Comparison of ENCODE assay signal across 6 cellular contexts in genomic region chr11:73693877-73694525, GRCh38.
"Had no signal": no experiment of that assay in that cellular context is flagged by ENCODE, and none has a peak within 500 bp of the region (broad histone marks: within the 10 kb centered on the region; RNA-seq: fewer than 3 reads in every experiment).

No MANE protein-coding gene starts in this region.

- H3K4me3 ChIP-seq: GM23338, K562 had no signal

- ATAC-seq: GM23338, HCT116, K562 had no signal

- DNase-seq: H9, HFFc6, IMR-90 had no signal
